ENCODE assay signal across 8 cellular contexts in genomic region chr6:134882426-134883038, GRCh38.
A peak's percentile ranks its signal among the peaks of the same experiment; 100 is the strongest.
DNase-seq lines count a peak whose midpoint lies in the region; ATAC-seq and TF ChIP-seq lines count a peak whose summit lies in the region.

No MANE protein-coding gene starts in this region.

- H3K27me3 ChIP-seq in neural progenitor cell (no peaks in the 10 kb centered on the region), upper lobe of right lung (peaks cover 5% of the 10 kb centered on the region)

- H3K4me1 ChIP-seq in neural progenitor cell: no peaks in the 10 kb centered on the region
- H3K4me1 ChIP-seq in upper lobe of right lung: peaks cover 3% of the 10 kb centered on the region

- H3K79me2 ChIP-seq in neural progenitor cell (ENCODE audit: low read depth): no peaks in the 10 kb centered on the region

- H3K27me3 Mint-ChIP-seq in activated T-cell treated with anti-CD3 and anti-CD28 coated beads, Interleukin-2, amount 50 U/mL, for 4 hours (ENCODE audit: low read depth): peaks cover 8% of the 10 kb centered on the region
- peaks cover 4% of the 10 kb centered on the region for H3K27me3 Mint-ChIP-seq in neural progenitor cell (ENCODE audit: insufficient read depth, low read depth)

- H3K4me2 ChIP-seq in neural progenitor cell: no peak overlapping the region

- H3K9me3 ChIP-seq in neural progenitor cell (ENCODE audit: low read depth): no peaks in the 10 kb centered on the region
- no peaks in the 10 kb centered on the region for H3K9me3 ChIP-seq in upper lobe of right lung

- no peak overlapping the region for H3K27ac Mint-ChIP-seq in neural progenitor cell

- H3K36me3 ChIP-seq in neural progenitor cell (no peaks in the 10 kb centered on the region), upper lobe of right lung (no peaks in the 10 kb centered on the region)

- no peak overlapping the region for H3K27ac ChIP-seq in neural progenitor cell
- H3K27ac ChIP-seq in upper lobe of right lung: no peak overlapping the region

- no peak overlapping the region for H3K4me3 ChIP-seq in fibroblast of pulmonary artery (replicated peaks; ENCODE audit: low read depth, low read length)
- H3K4me3 ChIP-seq in neural progenitor cell: no peak overlapping the region
- H3K4me3 ChIP-seq in upper lobe of right lung: no peak overlapping the region

- H3K9ac ChIP-seq in neural progenitor cell: no peak overlapping the region

- H3K36me3 Mint-ChIP-seq in activated T-cell treated with anti-CD3 and anti-CD28 coated beads, Interleukin-2, amount 50 U/mL, for 4 hours (ENCODE audit: insufficient read depth): no peaks in the 10 kb centered on the region
- no peaks in the 10 kb centered on the region for H3K36me3 Mint-ChIP-seq in neural progenitor cell

- H3K9me3 Mint-ChIP-seq in activated T-cell treated with anti-CD3 and anti-CD28 coated beads, Interleukin-2, amount 50 U/mL, for 4 hours: no peaks in the 10 kb centered on the region
- H3K9me3 Mint-ChIP-seq in neural progenitor cell: no peaks in the 10 kb centered on the region

- H3F3A ChIP-seq in neural progenitor cell (ENCODE audit: low read depth): no peaks in the 10 kb centered on the region

- H4K20me1 ChIP-seq in neural progenitor cell (ENCODE audit: low read depth): no peaks in the 10 kb centered on the region

- peak; percentile 81 for TF ChIP-seq CTCF in GM12873 (IDR thresholded peaks at IDR 0.05; ENCODE audit: insufficient read depth, low read depth, low read length, missing control alignments)
- TF ChIP-seq CTCF in fibroblast of pulmonary artery (IDR thresholded peaks at IDR 0.05; ENCODE audit: low read length, missing control alignments): peak; percentile 96
- TF ChIP-seq CTCF in neural progenitor cell (IDR thresholded peaks at IDR 0.05): peak; percentile 100
- peak; percentile 96 for TF ChIP-seq CTCF in upper lobe of right lung (IDR thresholded peaks at IDR 0.05)

- no peak overlapping the region for H3K4me3 Mint-ChIP-seq in activated T-cell treated with anti-CD3 and anti-CD28 coated beads, Interleukin-2, amount 50 U/mL, for 4 hours
- H3K4me3 Mint-ChIP-seq in neural progenitor cell: no peak overlapping the region

- intact Hi-C loops in upper lobe of right lung (cut with DNase I): no loop called here

- ATAC-seq in HG03175 (IDR thresholded peaks at IDR 0.05; ENCODE audit: unreplicated experiment) (peak; percentile 70), upper lobe of right lung (peak; percentile 95)
- no peak for ATAC-seq in activated T-cell treated with anti-CD3 and anti-CD28 coated beads, Interleukin-2, amount 50 U/mL, for 4 hours

- DNase-seq in NOMO-1 (lab: John Stamatoyannopoulos, UW; ENCODE audit: unreplicated experiment in 2 of 2) (peak; percentile 52 to 61), fibroblast of pulmonary artery (ENCODE audit: low read depth) (peak; percentile 93), neural progenitor cell (ENCODE audit: low spot score) (peak; percentile 70), upper lobe of right lung (no peak), NCI-H510A treated with DMSO at 0.1 percent for 48 hours (lab: John Stamatoyannopoulos, UW) (no peak)
- peak; percentile 52 for DNase-seq in activated T-cell treated with anti-CD3 and anti-CD28 coated beads, Interleukin-2, amount 50 U/mL, for 4 hours

- H3K4me1 Mint-ChIP-seq in activated T-cell treated with anti-CD3 and anti-CD28 coated beads, Interleukin-2, amount 50 U/mL, for 4 hours (ENCODE audit: low read depth): no peaks in the 10 kb centered on the region
- H3K4me1 Mint-ChIP-seq in neural progenitor cell: no peaks in the 10 kb centered on the region

- peak overlapping the region; percentile 94 for H2AFZ ChIP-seq in neural progenitor cell (replicated peaks)

Comparison
In these comparisons a context has a peak if more than half of its experiments do, and no peak if none do; other contexts are left out.
1. ATAC-seq: peak in HG03175 (single experiment) and upper lobe of right lung (single experiment); none in activated T-cell treated with anti-CD3 and anti-CD28 coated beads, Interleukin-2, amount 50 U/mL, for 4 hours (0 of 2).
2. DNase-seq: peak in NOMO-1 (2 of 2), activated T-cell treated with anti-CD3 and anti-CD28 coated beads, Interleukin-2, amount 50 U/mL, for 4 hours (single experiment), fibroblast of pulmonary artery (single experiment) and neural progenitor cell (single experiment); none in upper lobe of right lung (single experiment) and NCI-H510A treated with DMSO at 0.1 percent for 48 hours (single experiment).
3. Peak in every context shown above with its lines, with median percentiles within 50 percentile points of each other: CTCF ChIP-seq.